Comparison of ENCODE assay signal across 25 cellular contexts in the genomic region with DNA sequence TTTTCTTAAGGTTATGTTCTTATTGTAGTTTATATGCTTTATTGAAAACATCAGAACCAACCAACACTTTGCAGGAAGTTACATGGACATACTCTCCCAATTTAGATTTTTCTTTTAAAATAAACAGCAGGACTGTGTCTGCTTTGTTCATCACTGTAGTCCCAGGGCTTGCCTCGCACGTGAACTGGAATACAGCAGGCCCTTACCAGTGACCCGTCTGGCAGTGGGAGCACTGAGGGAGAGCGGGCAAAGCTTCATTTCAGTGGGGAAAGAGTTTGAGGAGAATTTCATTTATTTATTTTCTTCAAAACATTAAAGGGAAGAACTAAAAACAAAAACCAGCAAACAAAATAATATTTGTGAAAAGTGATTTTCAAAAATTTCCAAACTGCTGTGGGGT.
DNase-seq lines count a peak whose midpoint lies in the region; ATAC-seq and TF ChIP-seq lines count a peak whose summit lies in the region.
"Had no signal": no experiment of that assay in that cellular context is flagged by ENCODE, and none has a peak within 500 bp of the region (broad histone marks: within the 10 kb centered on the region; RNA-seq: fewer than 3 reads in every experiment).

No MANE protein-coding gene starts in this region.

- H3K27ac ChIP-seq in GM23338 (ENCODE audit: low read depth) (no peak overlapping the region; the same call in 1 of the 2 replicates), iPS-18a (ENCODE audit: low read length) (peak overlapping the region; percentile 53), neuronal stem cell (replicated peaks; ENCODE audit: low read length) (no peak overlapping the region), Karpas-422 (ENCODE audit: low read length) (no peak overlapping the region)
- H3K27ac ChIP-seq: BLaER1, PC-9, SK-N-MC had no signal

- H3K4me3 Mint-ChIP-seq in GM23338: no peak overlapping the region; the same call in 2 of the 3 replicates
- H3K4me3 Mint-ChIP-seq: CD4-positive, CD25-positive, alpha-beta regulatory T cell; HFFc6 had no signal

- no peak overlapping the region for H3K4ac ChIP-seq in neuronal stem cell (ENCODE audit: low read length)

- peak overlapping the region; percentile 32 for H3K9ac ChIP-seq in iPS-18a (ENCODE audit: low read length)
- no peak overlapping the region for H3K9ac ChIP-seq in neuronal stem cell (ENCODE audit: low read depth, low read length, poor library complexity)
- no peak overlapping the region for H3K9ac ChIP-seq in Karpas-422 (ENCODE audit: low read length)
- H3K9ac ChIP-seq: BLaER1 had no signal

- H3K14ac ChIP-seq in neuronal stem cell (ENCODE audit: low read length): no peak overlapping the region

- H2BK12ac ChIP-seq in neuronal stem cell (ENCODE audit: low read length): no peak overlapping the region

- H3K9me3 ChIP-seq in iPS-18a (ENCODE audit: control insufficient read depth, low read depth, low read length) (no peaks in the 10 kb centered on the region), neuronal stem cell (replicated peaks in 1 of 2; ENCODE audit: control insufficient read depth in 2 of 2, insufficient read depth in 1 of 2, low read depth in 1 of 2, low read length in 2 of 2) (no peaks in the 10 kb centered on the region), Karpas-422 (ENCODE audit: low read length) (no peaks in the 10 kb centered on the region)
- H3K9me3 ChIP-seq: BLaER1, HAP-1 had no signal

- in situ Hi-C loops in ACHN (cut with HindIII; ENCODE audit: low pct_ligation_motif_present, low pct_unique_long_range_greater_than_20kb, low sequenced_read_pairs): no loop called here

- no peak for DNase-seq in GM23338 (ENCODE audit: low spot score)
- peak; percentile 32 to 72 for DNase-seq in SHP77 (lab: John Stamatoyannopoulos, UW)
- DNase-seq in neuronal stem cell (ENCODE audit: low spot score): no peak
- DNase-seq in ACHN: no peak
- DNase-seq in effector CD8-positive, alpha-beta T cell (lab: John Stamatoyannopoulos, UW): no peak
- DNase-seq in Karpas-422: no peak
- no peak for DNase-seq in NCI-H446 (lab: John Stamatoyannopoulos, UW)
- DNase-seq: 8988T; CD4-positive, CD25-positive, alpha-beta regulatory T cell; DMS153; HFFc6; NCI-H1092; NCI-H1436; NCI-H187; NCI-H2171; NCI-H524 treated with DMSO at 0.1 percent for 48 hours; NCI-H82; NK-92 treated with Interleukin-12 subunit alpha and Interleukin-12 subunit beta, amount 100 ng/mL, for 24 hours; PC-9; RPMI8226; SIG-M5 had no signal

- peak; percentile 74 for ATAC-seq in GM23338

- H3K9me3 Mint-ChIP-seq in GM23338: peaks cover 7% of the 10 kb centered on the region; the same call in 2 of the 3 replicates

- H3K18ac ChIP-seq in neuronal stem cell (ENCODE audit: low read length): no peak overlapping the region

- no peak overlapping the region for H2AK5ac ChIP-seq in neuronal stem cell (ENCODE audit: low read depth, low read length)

- H3F3A ChIP-seq in GM23338 (replicated peaks; ENCODE audit: low read depth): no peaks in the 10 kb centered on the region

- H4K20me1 ChIP-seq in GM23338 (replicated peaks; ENCODE audit: insufficient read depth): no peaks in the 10 kb centered on the region
- no peaks in the 10 kb centered on the region for H4K20me1 ChIP-seq in Karpas-422 (ENCODE audit: insufficient read depth, low read depth, low read length)
- H4K20me1 ChIP-seq: BLaER1 had no signal

- H3K27me3 Mint-ChIP-seq in GM23338 (ENCODE audit: insufficient read depth, low read depth, poor library complexity): peaks cover 1% of the 10 kb centered on the region
- H3K27me3 Mint-ChIP-seq: CD4-positive, CD25-positive, alpha-beta regulatory T cell had no signal

- peak overlapping the region; percentile 4; the same call in 1 of the 2 replicates for H2AFZ ChIP-seq in GM23338
- H2AFZ ChIP-seq in neuronal stem cell (ENCODE audit: low read length): peak overlapping the region; percentile 29
- no peak overlapping the region for H2AFZ ChIP-seq in Karpas-422 (ENCODE audit: low read length)
- H2AFZ ChIP-seq: PC-9 had no signal

- H4K91ac ChIP-seq in neuronal stem cell (ENCODE audit: low read depth, low read length, poor library complexity): no peak overlapping the region

- H3K27ac Mint-ChIP-seq in GM23338: peak overlapping the region; percentile 97
- H3K27ac Mint-ChIP-seq: CD4-positive, CD25-positive, alpha-beta regulatory T cell; HFFc6 had no signal

- H3K23ac ChIP-seq in neuronal stem cell (ENCODE audit: low read depth, low read length, poor library complexity): no peak overlapping the region

- no peak for TF ChIP-seq CTCF in GM23338 (conservative IDR thresholded peaks at IDR 0.05; ENCODE audit: low read depth in 2 of 2)

- peaks cover 14% of the 10 kb centered on the region; the same call in 2 of the 3 replicates for H3K36me3 Mint-ChIP-seq in GM23338 (ENCODE audit: low read depth)
- H3K36me3 Mint-ChIP-seq: CD4-positive, CD25-positive, alpha-beta regulatory T cell had no signal

- H3K79me1 ChIP-seq in neuronal stem cell (ENCODE audit: low read depth, low read length): no peaks in the 10 kb centered on the region

- H4K8ac ChIP-seq in neuronal stem cell (ENCODE audit: low read depth, low read length): no peak overlapping the region

- no CpG with 5 or more reads among the region's 4 CpGs for WGBS in neuronal stem cell (ENCODE audit: extremely low coverage in 2 of 2, insufficient read length in 2 of 2, insufficient replicate concordance in 1 of 2), 2 donors

- no peak overlapping the region for H2BK15ac ChIP-seq in neuronal stem cell (ENCODE audit: low read length)

- H2BK5ac ChIP-seq in neuronal stem cell (ENCODE audit: low read length): no peak overlapping the region

- H3K27me3 ChIP-seq in GM23338 (ENCODE audit: insufficient read depth) (no peaks in the 10 kb centered on the region), iPS-18a (ENCODE audit: control insufficient read depth, insufficient read depth, low read length) (no peaks in the 10 kb centered on the region), neuronal stem cell (ENCODE audit: control insufficient read depth in 3 of 3, insufficient read depth in 3 of 3, low read depth in 1 of 3, low read length in 3 of 3) (no peaks in the 10 kb centered on the region), Karpas-422 (ENCODE audit: low read length) (no peaks in the 10 kb centered on the region)
- H3K27me3 ChIP-seq: BLaER1 had no signal

- no peak overlapping the region for H3K4me3 ChIP-seq in GM23338
- H3K4me3 ChIP-seq in iPS-18a (ENCODE audit: low read length): peak overlapping the region; percentile 14
- H3K4me3 ChIP-seq in neuronal stem cell (ENCODE audit: low read length in 2 of 2): no peak overlapping the region
- no peak overlapping the region for H3K4me3 ChIP-seq in Karpas-422 (ENCODE audit: low read length)
- H3K4me3 ChIP-seq: BLaER1, HAP-1, PC-9, SK-N-MC had no signal

- H3K4me1 Mint-ChIP-seq in GM23338: peaks cover 33% of the 10 kb centered on the region
- H3K4me1 Mint-ChIP-seq: CD4-positive, CD25-positive, alpha-beta regulatory T cell had no signal

- H3K4me2 ChIP-seq in GM23338 (peak overlapping the region; percentile 70; the same call in 1 of the 2 replicates), neuronal stem cell (ENCODE audit: insufficient read depth, low read length, poor library complexity, severe bottlenecking) (no peak overlapping the region), Karpas-422 (ENCODE audit: low read depth, low read length, poor library complexity, severe bottlenecking) (no peak overlapping the region)
- H3K4me2 ChIP-seq: BLaER1, PC-9 had no signal

- no peaks in the 10 kb centered on the region for H3K36me3 ChIP-seq in GM23338 (ENCODE audit: insufficient read depth)
- H3K36me3 ChIP-seq in iPS-18a (ENCODE audit: control insufficient read depth, low read depth, low read length): no peaks in the 10 kb centered on the region
- H3K36me3 ChIP-seq in neuronal stem cell (replicated peaks in 1 of 2; ENCODE audit: control insufficient read depth in 2 of 2, insufficient read depth in 2 of 2, low read length in 2 of 2): no peaks in the 10 kb centered on the region
- H3K36me3 ChIP-seq in Karpas-422 (ENCODE audit: insufficient read depth, low read length): no peaks in the 10 kb centered on the region
- H3K36me3 ChIP-seq: BLaER1, HAP-1 had no signal

- H2BK120ac ChIP-seq in neuronal stem cell (ENCODE audit: low read depth, low read length): no peak overlapping the region

- H3K9me2 ChIP-seq in GM23338 (ENCODE audit: insufficient read depth) (peaks cover 14% of the 10 kb centered on the region), Karpas-422 (replicated peaks; ENCODE audit: insufficient read depth, low read length) (no peaks in the 10 kb centered on the region)

- H3K79me2 ChIP-seq in GM23338 (replicated peaks; ENCODE audit: insufficient read depth): no peaks in the 10 kb centered on the region
- H3K79me2 ChIP-seq in Karpas-422 (ENCODE audit: low read length): no peaks in the 10 kb centered on the region

- H3K4me1 ChIP-seq in GM23338 (ENCODE audit: insufficient read depth) (peaks cover 24% of the 10 kb centered on the region), iPS-18a (ENCODE audit: control insufficient read depth, low read depth, low read length) (peaks cover 20% of the 10 kb centered on the region), neuronal stem cell (ENCODE audit: control insufficient read depth in 2 of 2, insufficient read depth in 1 of 2, low read depth in 1 of 2, low read length in 2 of 2) (no peaks in the 10 kb centered on the region), Karpas-422 (ENCODE audit: low read length) (no peaks in the 10 kb centered on the region)
- H3K4me1 ChIP-seq: BLaER1, HAP-1 had no signal

TF ChIP-seq in GM23338, 12 proteins besides CTCF, POLR2A, EP300 and RAD21 (continues in another document):
- TF ChIP-seq ZNF331 (CRISPR knock-in tag; IDR thresholded peaks at IDR 0.05; ENCODE audit: low read depth) (no peak), EZH2phosphoT487 (IDR thresholded peaks at IDR 0.05; ENCODE audit: unreplicated experiment) (no peak), STAT1 (IDR thresholded peaks at IDR 0.05; ENCODE audit: unreplicated experiment) (no peak)

Comparison
In these comparisons a context has a peak if more than half of its experiments do, and no peak if none do; other contexts are left out.
1. DNase-seq: peak in SHP77 (2 of 2); none in GM23338 (single experiment), neuronal stem cell (single experiment), ACHN (single experiment), effector CD8-positive, alpha-beta T cell (single experiment), Karpas-422 (single experiment) and NCI-H446 (0 of 2).